ENCODE assay signal across 29 cellular contexts in genomic region chr11:70618471-70619101, GRCh38.
A peak's percentile ranks its signal among the peaks of the same experiment; 100 is the strongest.
DNase-seq lines count a peak whose midpoint lies in the region; ATAC-seq, FAIRE-seq and TF ChIP-seq lines count a peak whose summit lies in the region.
"Had no signal": no experiment of that assay in that cellular context is flagged by ENCODE, and none has a peak within 500 bp of the region (broad histone marks: within the 10 kb centered on the region; RNA-seq: fewer than 3 reads in every experiment).

No MANE protein-coding gene starts in this region.

- ATAC-seq in pancreas (peak in 3 of 4 donors; percentile 39 to 79 (median 60)), HG03280 (IDR thresholded peaks at IDR 0.05; ENCODE audit: unreplicated experiment) (no peak), GM19324 (IDR thresholded peaks at IDR 0.05; ENCODE audit: low FRiP score, unreplicated experiment) (no peak)
- ATAC-seq: activated CD8-positive, alpha-beta T cell treated with anti-CD3 and anti-CD28 coated beads for 36 hours; gastroesophageal sphincter; K562; natural killer cell treated with Interleukin-12 subunit alpha and Interleukin-12 subunit beta and Interleukin-15 and Interleukin-18, amount 100 ng/mL, for 72 hours had no signal

- no peaks in the 10 kb centered on the region for H3K27me3 ChIP-seq in pancreas
- H3K27me3 ChIP-seq: Peyer's patch, testis had no signal

- H3K4me3 ChIP-seq in pancreas, result no peak overlapping the region
- H3K4me3 ChIP-seq: gastroesophageal sphincter, K562, Peyer's patch, smooth muscle cell, testis had no signal

- no peak for TF ChIP-seq CTCF in pancreas (IDR thresholded peaks at IDR 0.05)

- H3K36me3 ChIP-seq in pancreas, result no peaks in the 10 kb centered on the region
- H3K36me3 ChIP-seq: gastroesophageal sphincter, Peyer's patch had no signal

- H3K27ac ChIP-seq in pancreas, result peak overlapping the region in 1 of 4 donors; percentile 37
- H3K27ac ChIP-seq: gastroesophageal sphincter, Peyer's patch, testis had no signal

- intact Hi-C loops in pancreas (cut with DNase I), result no loop called here

- 87 to 92% methylated on average over 21 of the region's 21 CpGs for WGBS in pancreas, 2 donors

- DNase-seq in NCI-H146 (lab: John Stamatoyannopoulos, UW) (peak; percentile 9), NCI-H146 treated with DMSO at 0.1 percent for 48 hours (lab: John Stamatoyannopoulos, UW; ENCODE audit: unreplicated experiment) (no peak), NCI-H2081 treated with DMSO at 0.1 percent for 48 hours (lab: John Stamatoyannopoulos, UW) (peak; percentile 30), cerebellum (ENCODE audit: low spot score) (peak; percentile 60), pancreas (peak in 1 of 6 donors; percentile 50), T-helper 9 cell (no peak)
- DNase-seq: 8988T; activated CD8-positive, alpha-beta memory T cell treated with anti-CD3 and anti-CD28 coated beads, Interleukin-2, amount 50 U/mL, for 48 hours; activated CD8-positive, alpha-beta T cell treated with anti-CD3 and anti-CD28 coated beads for 36 hours; activated naive CD4-positive, alpha-beta T cell treated with Interleukin-2 at 50 U/mL for 16 hours; HFFc6; kidney glomerular epithelial cell; NCI-H1105 treated with DMSO at 0.1 percent for 48 hours; NCI-H2107; NCI-H446 treated with DMSO at 0.1 percent for 48 hours; Peyer's patch; SIG-M5; stimulated activated CD4-positive, alpha-beta T cell treated with anti-CD3 and anti-CD28 coated beads, Interleukin-1b, Interleukin-23, amount 100 ng/mL, for 48 hours; stimulated activated naive CD4-positive, alpha-beta T cell treated with Interleukin-2 at 50 U/mL for 16 hours; testis had no signal

- H3K9me3 ChIP-seq in pancreas, result no peaks in the 10 kb centered on the region
- H3K9me3 ChIP-seq: testis had no signal

- FAIRE-seq in pancreas (lab: Jason Lieb, UNC), result no peak
- FAIRE-seq: G401.6, HTR-8/SVneo, K562, urothelium cell line had no signal

- no peaks in the 10 kb centered on the region for H3K4me1 ChIP-seq in pancreas
- H3K4me1 ChIP-seq: gastroesophageal sphincter, Peyer's patch, testis had no signal

Comparison
In these comparisons a context has a peak if more than half of its experiments do, and no peak if none do; other contexts are left out.
1. DNase-seq: peak in NCI-H146 (single experiment), NCI-H2081 treated with DMSO at 0.1 percent for 48 hours (single experiment) and cerebellum (single experiment); none in NCI-H146 treated with DMSO at 0.1 percent for 48 hours (single experiment) and T-helper 9 cell (single experiment).
2. ATAC-seq: peak in pancreas (3 of 4); none in HG03280 (single experiment) and GM19324 (single experiment).